Comparison of ENCODE assay signal across 10 cellular contexts in the genomic region with DNA sequence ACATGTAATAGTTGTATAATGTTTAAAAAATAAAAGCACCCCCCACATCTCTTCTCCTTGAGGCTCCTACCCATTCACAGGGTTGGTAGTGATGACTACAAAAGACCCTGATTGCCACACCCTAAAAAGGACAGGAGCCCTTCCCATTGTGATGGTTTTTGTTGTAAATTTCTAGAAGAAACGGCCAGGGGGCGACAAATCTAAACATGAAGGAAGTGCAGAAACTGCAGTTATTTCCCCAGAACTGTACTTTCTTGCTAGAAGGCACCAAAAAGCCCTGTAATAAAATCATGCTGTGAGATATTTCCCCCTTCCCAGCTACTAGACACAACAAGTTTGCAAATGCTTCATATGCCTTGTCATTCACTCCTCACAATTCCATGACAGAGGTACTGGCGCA. TPM values are rescaled to one million over a fixed set of nuclear protein-coding genes. Genes with fewer than 3 reads are reported as not detected.
DNase-seq lines count a peak whose midpoint lies in the region; ATAC-seq lines count a peak whose summit lies in the region.
"Had no signal": no experiment of that assay in that cellular context is flagged by ENCODE, and none has a peak within 500 bp of the region (broad histone marks: within the 10 kb centered on the region; RNA-seq: fewer than 3 reads in every experiment).

No MANE protein-coding gene starts in this region.

- H3K18ac ChIP-seq in trophoblast cell (ENCODE audit: low read length): no peak overlapping the region

- no peak overlapping the region for H2BK5ac ChIP-seq in trophoblast cell (ENCODE audit: low read depth, low read length, poor library complexity)

- no peak overlapping the region for H2AFZ ChIP-seq in trophoblast cell (ENCODE audit: insufficient read depth, low read length, poor library complexity)

- DNase-seq in NCI-H2227 (lab: John Stamatoyannopoulos, UW; ENCODE audit: unreplicated experiment): peak; percentile 66
- no peak for DNase-seq in NCI-H2227 treated with DMSO at 0.1 percent for 48 hours (lab: John Stamatoyannopoulos, UW)
- peak; percentile 31 for DNase-seq in NCI-H460 (ENCODE audit: extremely low read depth, low read depth)
- peak; percentile 17 for DNase-seq in cerebellar cortex (ENCODE audit: low spot score)
- peak; percentile 13 to 70 for DNase-seq in trophoblast cell
- no peak for DNase-seq in T1000 (lab: John Stamatoyannopoulos, UW)
- DNase-seq in GF-D8 (lab: John Stamatoyannopoulos, UW): no peak
- DNase-seq: glutamatergic neuron; stimulated activated naive B cell treated with anti-CD40 and anti-IgM and Interleukin-4, amounts not matched to agents 10 μg/mL and 1 μg/mL and 100 μg/mL, for 72 hours had no signal

- no peaks in the 10 kb centered on the region for H3K79me1 ChIP-seq in trophoblast cell (ENCODE audit: low read length)

- H3K14ac ChIP-seq in trophoblast cell (ENCODE audit: low read length): no peak overlapping the region

- no peaks in the 10 kb centered on the region for H3K27me3 ChIP-seq in trophoblast cell (ENCODE audit: insufficient read depth, low read length)

- H3K36me3 ChIP-seq in trophoblast cell (ENCODE audit: control insufficient read depth in 1 of 2, insufficient read depth in 2 of 2, low read length in 2 of 2): no peaks in the 10 kb centered on the region

- no peak overlapping the region for H3K9ac ChIP-seq in trophoblast cell (ENCODE audit: low read length)

- peaks cover 0 to 3% of the 10 kb centered on the region in 2 experiments for H3K4me1 ChIP-seq in trophoblast cell (ENCODE audit: control insufficient read depth in 1 of 2, insufficient read depth in 2 of 2, low read length in 2 of 2)

- H2BK120ac ChIP-seq in trophoblast cell (ENCODE audit: insufficient read depth, low read length, poor library complexity): no peak overlapping the region

- no peak overlapping the region for H2AK5ac ChIP-seq in trophoblast cell (ENCODE audit: low read length)

- H4K8ac ChIP-seq in trophoblast cell (ENCODE audit: low read depth, low read length): no peak overlapping the region

- no peaks in the 10 kb centered on the region for H3K9me3 ChIP-seq in trophoblast cell (ENCODE audit: insufficient read depth, low read depth, low read length)

- no peak overlapping the region for H3K4me2 ChIP-seq in trophoblast cell (ENCODE audit: low read length)

- H2BK12ac ChIP-seq in trophoblast cell (ENCODE audit: low read length): no peak overlapping the region

- WGBS in trophoblast cell (ENCODE audit: extremely low coverage, insufficient coverage, insufficient read length): no CpG with 5 or more reads among the region's 3 CpGs

- no peak overlapping the region for H4K12ac ChIP-seq in trophoblast cell (ENCODE audit: low read depth, low read length)

- H4K91ac ChIP-seq in trophoblast cell (ENCODE audit: low read depth, low read length): no peak overlapping the region

- no peak overlapping the region for H3K4me3 ChIP-seq in trophoblast cell (ENCODE audit: low read depth, low read length)

- no peak overlapping the region for H3K4ac ChIP-seq in trophoblast cell (ENCODE audit: low read depth, low read length)

- no peaks in the 10 kb centered on the region for H3K79me2 ChIP-seq in trophoblast cell (ENCODE audit: control insufficient read depth, insufficient read depth, low read length, poor library complexity)

- H3K27ac ChIP-seq in trophoblast cell (ENCODE audit: low read depth, low read length): no peak overlapping the region

- no peak for ATAC-seq in GM19395 (IDR thresholded peaks at IDR 0.05; ENCODE audit: unreplicated experiment)

- no peak overlapping the region for H3K23ac ChIP-seq in trophoblast cell (ENCODE audit: low read length)

RNA-seq across cellular contexts. Expression of gene PRR5L, which starts 10.8 kb away (rescaled TPM):
- total RNA-seq in NCI-H460 (2014; rRNA removed; shearing (Covaris generic)): 50.0 and 54.0 TPM in 2 replicates
- polyA plus RNA-seq in NCI-H460 (2014; cell fraction: nucleus; rRNA removed): 105 and 110 TPM in 2 replicates
- 12.3 and 14.1 TPM in 2 replicates for polyA plus RNA-seq in trophoblast cell (2013)

RNA-seq across cellular contexts. Expression of gene COMMD9, which starts 17.7 kb away (rescaled TPM):
- total RNA-seq in NCI-H460 (2014; rRNA removed; shearing (Covaris generic)): 28.0 and 29.3 TPM in 2 replicates
- 21.3 and 25.4 TPM in 2 replicates for polyA plus RNA-seq in NCI-H460 (2014; cell fraction: nucleus; rRNA removed)
- 55.0 and 60.3 TPM in 2 replicates for polyA plus RNA-seq in trophoblast cell (2013)

Comparison
In these comparisons a context has a peak if more than half of its experiments do, and no peak if none do; other contexts are left out.
1. DNase-seq: peak in NCI-H2227 (single experiment), NCI-H460 (single experiment), cerebellar cortex (single experiment) and trophoblast cell (2 of 2); none in NCI-H2227 treated with DMSO at 0.1 percent for 48 hours (single experiment), T1000 (single experiment) and GF-D8 (single experiment).